In genomic region chr19:20235156-20235555, GRCh38 we compare ENCODE assay signal across 27 cellular contexts.
"Had no signal": no experiment of that assay in that cellular context is flagged by ENCODE, and none has a peak within 500 bp of the region (broad histone marks: within the 10 kb centered on the region; RNA-seq: fewer than 3 reads in every experiment).

No MANE protein-coding gene starts in this region.

- H3K36me3 ChIP-seq: brain microvascular endothelial cell, gastroesophageal sphincter had no signal

- H3K9me3 ChIP-seq: gastroesophageal sphincter, testis, transverse colon had no signal

- H3K4me1 ChIP-seq: testis had no signal

- H3K4me3 ChIP-seq: coronary artery, dorsolateral prefrontal cortex, gastroesophageal sphincter, testis, transverse colon had no signal

- H3K27ac ChIP-seq: brain microvascular endothelial cell, coronary artery, dorsolateral prefrontal cortex, gastroesophageal sphincter, testis, transverse colon, VCaP had no signal

- H3K4me3 Mint-ChIP-seq: activated CD4-positive, alpha-beta memory T cell treated with anti-CD3 and anti-CD28 coated beads for 36 hours; activated CD4-positive, alpha-beta T cell treated with anti-CD3 and anti-CD28 coated beads, Interleukin-2, amount 10 ng/mL, durations not matched to agents 24 days and 14 days; activated T-cell treated with anti-CD3 and anti-CD28 coated beads, Interleukin-2, amount 50 U/mL, for 24 hours; effector memory CD8-positive, alpha-beta T cell; mesothelial cell of epicardium; naive thymus-derived CD4-positive, alpha-beta T cell; T-helper 1 cell treated with Interleukin-12 subunit alpha and Interleukin-12 subunit beta and Interleukin-4 antibody, amounts not matched to agents 30 μg/mL and 1 μg/mL, for 36 hours had no signal

- H3K9me3 Mint-ChIP-seq: effector memory CD8-positive, alpha-beta T cell had no signal

- H3K27me3 ChIP-seq: brain microvascular endothelial cell, dorsolateral prefrontal cortex, gastroesophageal sphincter, testis, transverse colon had no signal

- ATAC-seq: effector memory CD8-positive, alpha-beta T cell; gastroesophageal sphincter; left cardiac atrium; naive thymus-derived CD4-positive, alpha-beta T cell; right cardiac atrium; stimulated activated naive CD8-positive, alpha-beta T cell treated with anti-CD3 and anti-CD28 coated beads, Interleukin-15, Interleukin-2, amounts not matched to agents 100 U/mL and 50 U/mL, for 24 hours had no signal

- H3K27me3 Mint-ChIP-seq: activated CD4-positive, alpha-beta memory T cell treated with anti-CD3 and anti-CD28 coated beads for 36 hours; activated CD4-positive, alpha-beta T cell treated with anti-CD3 and anti-CD28 coated beads, Interleukin-2, amount 10 ng/mL, durations not matched to agents 24 days and 14 days; activated T-cell treated with anti-CD3 and anti-CD28 coated beads, Interleukin-2, amount 50 U/mL, for 24 hours; effector memory CD8-positive, alpha-beta T cell; naive thymus-derived CD4-positive, alpha-beta T cell had no signal

- H3K27ac Mint-ChIP-seq: activated CD4-positive, alpha-beta memory T cell treated with anti-CD3 and anti-CD28 coated beads for 36 hours; activated CD4-positive, alpha-beta T cell treated with anti-CD3 and anti-CD28 coated beads, Interleukin-2, amount 10 ng/mL, durations not matched to agents 24 days and 14 days; activated T-cell treated with anti-CD3 and anti-CD28 coated beads, Interleukin-2, amount 50 U/mL, for 24 hours; effector memory CD8-positive, alpha-beta T cell; mesothelial cell of epicardium; naive thymus-derived CD4-positive, alpha-beta T cell; T-helper 1 cell treated with Interleukin-12 subunit alpha and Interleukin-12 subunit beta and Interleukin-4 antibody, amounts not matched to agents 30 μg/mL and 1 μg/mL, for 36 hours had no signal

- DNase-seq: activated CD4-positive, alpha-beta memory T cell treated with anti-CD3 and anti-CD28 coated beads for 36 hours; activated CD4-positive, alpha-beta T cell treated with anti-CD3 and anti-CD28 coated beads, Interleukin-2, amount 10 ng/mL, durations not matched to agents 24 days and 14 days; activated CD4-positive, CD25-positive, alpha-beta regulatory T cell treated with anti-CD3 and anti-CD28 coated beads, Interleukin-2, amount 50 U/mL, for 72 hours; activated CD8-positive, alpha-beta memory T cell treated with anti-CD3 and anti-CD28 coated beads, Interleukin-2, amount 50 U/mL, for 48 hours; activated gamma-delta T cell; activated naive CD4-positive, alpha-beta T cell treated with anti-CD3 and anti-CD28 coated beads, Interleukin-2, amount 50 U/mL, for 16 hours; activated T-cell treated with anti-CD3 and anti-CD28 coated beads, Interleukin-2, amount 50 U/mL, for 24 hours; amniotic stem cell; brain microvascular endothelial cell; dorsolateral prefrontal cortex; effector memory CD8-positive, alpha-beta T cell; head of caudate nucleus; hippocampal formation; left cardiac atrium; mammary epithelial cell; naive thymus-derived CD4-positive, alpha-beta T cell; right cardiac atrium; stimulated activated CD4-positive, alpha-beta T cell treated with anti-CD3 and anti-CD28 coated beads, Interleukin-15, amount 100 ng/mL, for 24 hours; stimulated activated naive CD8-positive, alpha-beta T cell treated with anti-CD3 and anti-CD28 coated beads, Interleukin-15, Interleukin-2, amounts not matched to agents 100 U/mL and 50 U/mL, for 24 hours; T-helper 9 cell; testis; transverse colon had no signal
